In the genomic region with DNA sequence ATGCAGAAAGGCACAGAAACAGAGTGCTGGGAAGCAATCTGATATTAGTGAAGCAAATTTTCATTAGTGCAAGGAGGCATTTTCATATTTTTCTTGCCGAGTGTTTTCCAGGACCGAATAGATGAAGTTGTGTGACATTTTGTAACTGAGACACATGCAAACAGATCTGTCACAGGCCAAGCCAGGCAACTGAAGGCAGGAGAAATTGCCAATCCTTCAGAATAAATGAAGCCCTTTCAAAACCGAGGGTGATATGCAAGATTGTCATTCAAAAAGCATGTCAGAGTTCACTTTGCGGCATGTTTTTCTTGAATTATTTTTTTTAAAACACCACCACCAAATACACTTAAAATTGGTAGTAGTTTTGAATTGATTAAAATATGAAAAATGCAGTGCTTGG, we compare ENCODE assay signal across 33 cellular contexts. TPM values are rescaled to one million over a fixed set of nuclear protein-coding genes. Genes with fewer than 3 reads are reported as not detected.
DNase-seq lines count a peak whose midpoint lies in the region; ATAC-seq and TF ChIP-seq lines count a peak whose summit lies in the region.
"Had no signal": no experiment of that assay in that cellular context is flagged by ENCODE, and none has a peak within 500 bp of the region (broad histone marks: within the 10 kb centered on the region; RNA-seq: fewer than 3 reads in every experiment).

No MANE protein-coding gene starts in this region.

- no peaks in the 10 kb centered on the region for H3K79me2 ChIP-seq in osteoblast (ENCODE audit: insufficient read depth, low read length)

- no peaks in the 10 kb centered on the region for H4K20me1 ChIP-seq in osteoblast (ENCODE audit: insufficient read depth, low read length)

- no peak overlapping the region for H3K4me3 Mint-ChIP-seq in Caco-2 (ENCODE audit: unreplicated experiment)
- H3K4me3 Mint-ChIP-seq: activated CD8-positive, alpha-beta T cell treated with anti-CD3 and anti-CD28 coated beads, Interleukin-2, amount 10 ng/mL, durations not matched to agents 7 days and 5 days; activated naive CD4-positive, alpha-beta T cell treated with anti-CD3 and anti-CD28 coated beads, Interleukin-2, amount 10 ng/mL, durations not matched to agents 7 days and 5 days; activated T-helper 17 cell treated with anti-CD3 and anti-CD28 coated beads, Interleukin-2, amount 50 U/mL, for 72 hours; CD4-positive, alpha-beta memory T cell; GM23338; HFFc6; mesothelial cell of epicardium; naive B cell had no signal

- H3K27me3 ChIP-seq in heart right ventricle (no peaks in the 10 kb centered on the region), osteoblast (ENCODE audit: insufficient read depth, low read length) (no peaks in the 10 kb centered on the region), Caco-2 (replicated peaks; ENCODE audit: control insufficient read depth, insufficient read depth, low read length) (no peaks in the 10 kb centered on the region)
- H3K27me3 ChIP-seq: adrenal gland, SJSA1, uterus had no signal

- no peaks in the 10 kb centered on the region for H3K9me3 Mint-ChIP-seq in Caco-2 (ENCODE audit: unreplicated experiment)
- H3K9me3 Mint-ChIP-seq: activated naive CD4-positive, alpha-beta T cell treated with anti-CD3 and anti-CD28 coated beads, Interleukin-2, amount 10 ng/mL, durations not matched to agents 7 days and 5 days; activated T-helper 17 cell treated with anti-CD3 and anti-CD28 coated beads, Interleukin-2, amount 50 U/mL, for 72 hours; brain; CD4-positive, alpha-beta memory T cell; GM23338; HFFc6; mesothelial cell of epicardium; naive B cell had no signal

- intact Hi-C loops in heart right ventricle (cut with DNase I) = loop anchor here in 1 of 10 donors (5.0 kb wide), 1 partner anchor 34 kb away; a partner anchor contains a TSS
- intact Hi-C loops in left cardiac atrium (cut with DNase I) = no loop called here
- intact Hi-C loops in left ventricle myocardium superior (cut with micrococcal nuclease) = no loop called here
- intact Hi-C loops in Caco-2 (cut with micrococcal nuclease; ENCODE audit: unreplicated experiment) = no loop called here

- peaks cover 0 to 6% (median 0%) of the 10 kb centered on the region in 9 donors for H3K36me3 ChIP-seq in heart right ventricle
- no peaks in the 10 kb centered on the region for H3K36me3 ChIP-seq in osteoblast (ENCODE audit: insufficient read depth, low read length)
- no peaks in the 10 kb centered on the region for H3K36me3 ChIP-seq in Caco-2 (ENCODE audit: control insufficient read depth, insufficient read depth, low read length)
- H3K36me3 ChIP-seq: adrenal gland, prostate gland, SJSA1, uterus had no signal

- H2AFZ ChIP-seq in osteoblast (ENCODE audit: low read length) = no peak overlapping the region
- H2AFZ ChIP-seq: GM23338 had no signal

- ATAC-seq in heart right ventricle = no peak
- ATAC-seq in left cardiac atrium = no peak
- ATAC-seq in left ventricle myocardium superior = peak; percentile 9
- ATAC-seq in HG02678 (IDR thresholded peaks at IDR 0.05; ENCODE audit: unreplicated experiment) = no peak
- ATAC-seq: activated CD8-positive, alpha-beta T cell treated with anti-CD3 and anti-CD28 coated beads, Interleukin-2, amount 10 ng/mL, durations not matched to agents 7 days and 5 days; GM23338; stimulated activated naive CD8-positive, alpha-beta T cell treated with anti-CD3 and anti-CD28 coated beads, Interleukin-15, Interleukin-2, amounts not matched to agents 100 U/mL and 50 U/mL, for 24 hours had no signal

- no peaks in the 10 kb centered on the region for H3K36me3 Mint-ChIP-seq in Caco-2 (ENCODE audit: insufficient read depth, unreplicated experiment)
- H3K36me3 Mint-ChIP-seq: activated naive CD4-positive, alpha-beta T cell treated with anti-CD3 and anti-CD28 coated beads, Interleukin-2, amount 10 ng/mL, durations not matched to agents 7 days and 5 days; brain; CD4-positive, alpha-beta memory T cell; mesothelial cell of epicardium; naive B cell had no signal

- peak overlapping the region; percentile 17 for H3K4me2 ChIP-seq in osteoblast (ENCODE audit: insufficient read depth, low read length)
- H3K4me2 ChIP-seq: GM23338 had no signal

- no peaks in the 10 kb centered on the region for H3K9me3 ChIP-seq in heart right ventricle
- no peaks in the 10 kb centered on the region for H3K9me3 ChIP-seq in osteoblast (ENCODE audit: low read depth, low read length)
- no peaks in the 10 kb centered on the region for H3K9me3 ChIP-seq in Caco-2
- H3K9me3 ChIP-seq: adrenal gland, prostate gland, SJSA1, uterus had no signal

- H3K27ac Mint-ChIP-seq in Caco-2 (ENCODE audit: unreplicated experiment) = no peak overlapping the region
- H3K27ac Mint-ChIP-seq: activated CD8-positive, alpha-beta T cell treated with anti-CD3 and anti-CD28 coated beads, Interleukin-2, amount 10 ng/mL, durations not matched to agents 7 days and 5 days; activated naive CD4-positive, alpha-beta T cell treated with anti-CD3 and anti-CD28 coated beads, Interleukin-2, amount 10 ng/mL, durations not matched to agents 7 days and 5 days; activated T-helper 17 cell treated with anti-CD3 and anti-CD28 coated beads, Interleukin-2, amount 50 U/mL, for 72 hours; CD4-positive, alpha-beta memory T cell; GM23338; HFFc6 had no signal

- H3K27ac ChIP-seq in heart right ventricle (peak overlapping the region; percentile 24 to 87 (median 70)), osteoblast (ENCODE audit: low read depth, low read length) (no peak overlapping the region)
- H3K27ac ChIP-seq: adrenal gland, SJSA1, uterus had no signal

- CTCF ChIA-PET in Caco-2 (lab: Charles Lee) = no interaction called here

- peak overlapping the region in 9 of 10 donors; percentile 4 to 40 (median 21) for H3K4me3 ChIP-seq in heart right ventricle
- no peak overlapping the region for H3K4me3 ChIP-seq in osteoblast (ENCODE audit: insufficient read depth, low read length)
- no peak overlapping the region for H3K4me3 ChIP-seq in Caco-2 (ENCODE audit: low read depth, low read length)
- H3K4me3 ChIP-seq: adrenal gland, GM23338, prostate gland, SJSA1, skin epidermis, uterus had no signal

- 45 to 63% methylated on average over 4 of the region's 4 CpGs for WGBS in heart right ventricle, 2 donors

- POLR2A ChIA-PET in Caco-2 (lab: Charles Lee) = no interaction called here

- no peak for DNase-seq in heart right ventricle
- DNase-seq in left cardiac atrium = no peak
- no peak for DNase-seq in left ventricle myocardium superior
- no peak for DNase-seq in osteoblast (ENCODE audit: insufficient read length, low spot score, missing footprints)
- DNase-seq in Caco-2 = no peak
- no peak for DNase-seq in dedifferentiated amniotic fluid mesenchymal stem cell (ENCODE audit: extremely low spot score)
- no peak for DNase-seq in HuH-7.5 (ENCODE audit: low spot score)
- DNase-seq: activated CD4-positive, alpha-beta T cell treated with anti-CD3 and anti-CD28 coated beads for 4 hours; activated CD8-positive, alpha-beta T cell treated with anti-CD3 and anti-CD28 coated beads, Interleukin-2, amount 10 ng/mL, durations not matched to agents 7 days and 5 days; activated naive CD4-positive, alpha-beta T cell treated with anti-CD3 and anti-CD28 coated beads, Interleukin-2, amount 10 ng/mL, durations not matched to agents 7 days and 5 days; adrenal gland; CD4-positive, alpha-beta memory T cell; EL; naive B cell; NCI-H1436; NCI-H2081; stimulated activated naive CD8-positive, alpha-beta T cell treated with anti-CD3 and anti-CD28 coated beads, Interleukin-15, Interleukin-2, amounts not matched to agents 100 U/mL and 50 U/mL, for 24 hours; T1000; uterus had no signal

- no peaks in the 10 kb centered on the region for H3K27me3 Mint-ChIP-seq in Caco-2 (ENCODE audit: insufficient read depth, unreplicated experiment)
- H3K27me3 Mint-ChIP-seq: activated T-helper 17 cell treated with anti-CD3 and anti-CD28 coated beads, Interleukin-2, amount 50 U/mL, for 72 hours had no signal

- no peaks in the 10 kb centered on the region for H3K4me1 Mint-ChIP-seq in Caco-2 (ENCODE audit: low read depth, unreplicated experiment)
- H3K4me1 Mint-ChIP-seq: activated naive CD4-positive, alpha-beta T cell treated with anti-CD3 and anti-CD28 coated beads, Interleukin-2, amount 10 ng/mL, durations not matched to agents 7 days and 5 days; activated T-helper 17 cell treated with anti-CD3 and anti-CD28 coated beads, Interleukin-2, amount 50 U/mL, for 72 hours; brain had no signal

- TF ChIP-seq CTCF in heart right ventricle (IDR thresholded peaks at IDR 0.05) (no peak), osteoblast (IDR thresholded peaks at IDR 0.05; ENCODE audit: extremely low read depth, low read depth, low read length) (no peak), Caco-2 (IDR thresholded peaks at IDR 0.05; ENCODE audit: insufficient read depth in 1 of 2, low read depth in 1 of 2, low read length in 1 of 2, severe bottlenecking in 1 of 2, unreplicated experiment in 1 of 2) (no peak)

- BruUV-seq in Caco-2 (replicated peaks; lab: Mats Ljungman, UMichigan) = no TSS peak

- H3K4me1 ChIP-seq in heart right ventricle (peaks cover 0 to 37% (median 12%) of the 10 kb centered on the region in 9 donors), osteoblast (ENCODE audit: insufficient read depth, low read length) (peaks cover 33% of the 10 kb centered on the region), Caco-2 (peaks cover 8% of the 10 kb centered on the region; the same call in 1 of the 2 replicates)
- H3K4me1 ChIP-seq: prostate gland, uterus had no signal

RNA-seq across cellular contexts. Expression of a gene that starts 6.2 kb away (rescaled TPM):
- total RNA-seq in heart right ventricle = 100 to 1,000 TPM; 122 to 240 (median 188) TPM
- 10 to 100 TPM; 28.6 to 96.1 TPM for polyA plus RNA-seq in heart right ventricle
- total RNA-seq in left cardiac atrium = 10 to 100 TPM; 49.2 to 52.8 TPM
- 162 TPM for total RNA-seq in left ventricle myocardium superior
- not detected in 2 replicates for total RNA-seq in osteoblast
- total RNA-seq in Caco-2 (2022) = not detected in 2 replicates
- total RNA-seq: activated CD8-positive, alpha-beta T cell treated with anti-CD3 and anti-CD28 coated beads, Interleukin-2, amount 10 ng/mL, durations not matched to agents 7 days and 5 days; activated T-helper 17 cell treated with anti-CD3 and anti-CD28 coated beads, Interleukin-2, amount 50 U/mL, for 72 hours; CD4-positive, alpha-beta memory T cell; chondrocyte; endothelial cell of umbilical vein; GM23338; HFFc6; liver; M059J; mesothelial cell of epicardium; RPMI7951; SJSA1 had no signal
- polyA plus RNA-seq: endothelial cell of umbilical vein had no signal

RNA-seq across cellular contexts. Expression of a gene that starts 31.4 kb away (rescaled TPM):
- 100 to 1,000 TPM; 151 to 226 (median 195) TPM for total RNA-seq in heart right ventricle
- 100 to 1,000 TPM; 156 to 224 TPM for polyA plus RNA-seq in heart right ventricle
- 100 to 1,000 TPM; 165 to 166 TPM for total RNA-seq in left cardiac atrium
- total RNA-seq in left ventricle myocardium superior = 214 TPM
- 91.2 and 99.9 TPM in 2 replicates for total RNA-seq in osteoblast
- 31.2 and 32.1 TPM in 2 replicates for total RNA-seq in Caco-2 (2022)

RNA-seq across cellular contexts. Expression of a gene that starts 36.0 kb away (rescaled TPM):
- total RNA-seq in heart right ventricle (100 to 1,000 TPM in 3 of 10 donors, 10 to 100 TPM in 7; 73.6 to 119 (median 87.2) TPM), left cardiac atrium (10 to 100 TPM; 55.0 to 56.8 TPM), left ventricle myocardium superior (93.4 TPM), osteoblast (77.1 and 78.1 TPM in 2 replicates), Caco-2 (2022) (45.7 and 49.6 TPM in 2 replicates)
- polyA plus RNA-seq in heart right ventricle = 10 to 100 TPM; 36.7 to 45.1 TPM

Comparison
In these comparisons a context has a peak if more than half of its experiments do, and no peak if none do; other contexts are left out.
1. H3K4me3 ChIP-seq: peak in heart right ventricle (9 of 10); none in osteoblast (single experiment) and Caco-2 (single experiment).
2. RNA of a gene that starts 6.2 kb away (total RNA-seq): 122 to 240 TPM in heart right ventricle, 162 TPM in left ventricle myocardium superior (single experiment) and 49.2 to 52.8 TPM in left cardiac atrium; not detected in osteoblast and not detected in Caco-2; every median in the first group is over 10 times any median in the second.